22 cellular contexts compared by ENCODE assay signal in genomic region chr4:48410812-48411211, GRCh38.
"Had no signal": no experiment of that assay in that cellular context is flagged by ENCODE, and none has a peak within 500 bp of the region (broad histone marks: within the 10 kb centered on the region; RNA-seq: fewer than 3 reads in every experiment).

No MANE protein-coding gene starts in this region.

- H3K4me3 Mint-ChIP-seq: memory B cell; mesothelial cell of epicardium; natural killer cell; stimulated activated memory B cell treated with anti-CD40 and anti-IgM and Interleukin-4, amounts not matched to agents 10 μg/mL and 1 μg/mL and 100 μg/mL, for 72 hours; stimulated activated naive CD8-positive, alpha-beta T cell treated with anti-CD3 and anti-CD28 coated beads, Interleukin-15, Interleukin-2, amounts not matched to agents 100 ng/mL and 50 ng/mL, for 24 hours had no signal

- H3K4me1 ChIP-seq: colonic mucosa, lower lobe of right lung, spleen, tibial artery, upper lobe of left lung, vagina had no signal

- H3K4me1 Mint-ChIP-seq: stimulated activated memory B cell treated with anti-CD40 and anti-IgM and Interleukin-4, amounts not matched to agents 10 μg/mL and 1 μg/mL and 100 μg/mL, for 72 hours had no signal

- H3K36me3 Mint-ChIP-seq: natural killer cell had no signal

- H3K9me3 ChIP-seq: colonic mucosa, heart left ventricle, lower lobe of right lung, neutrophil, spleen, tibial artery, upper lobe of left lung, vagina had no signal

- H3K4me3 ChIP-seq: colonic mucosa, heart left ventricle, lower lobe of right lung, spleen, tibial artery, upper lobe of left lung, vagina had no signal

- H3K27me3 ChIP-seq: colonic mucosa, heart left ventricle, neutrophil, spleen, tibial artery, upper lobe of left lung, vagina had no signal

- H3K9me3 Mint-ChIP-seq: memory B cell; natural killer cell; stimulated activated memory B cell treated with anti-CD40 and anti-IgM and Interleukin-4, amounts not matched to agents 10 μg/mL and 1 μg/mL and 100 μg/mL, for 72 hours; stimulated activated naive CD8-positive, alpha-beta T cell treated with anti-CD3 and anti-CD28 coated beads, Interleukin-15, Interleukin-2, amounts not matched to agents 100 ng/mL and 50 ng/mL, for 24 hours had no signal

- DNase-seq: colonic mucosa; dermis blood vessel endothelial cell; effector CD4-positive, alpha-beta T cell; foreskin melanocyte; heart left ventricle; hippocampal formation; lower lobe of right lung; natural killer cell; spleen; stimulated activated CD4-positive, alpha-beta T cell treated with anti-CD3 and anti-CD28 coated beads, Interleukin-15, amount 100 ng/mL, for 24 hours; stimulated activated CD4-positive, alpha-beta T cell treated with anti-CD3 and anti-CD28 coated beads, Interleukin-1b, Interleukin-23, amount 100 ng/mL, for 48 hours; stimulated activated CD4-positive, alpha-beta T cell treated with anti-CD3 and anti-CD28 coated beads, Interleukin-4, amount 100 ng/mL, for 24 hours; tibial artery; upper lobe of left lung had no signal

- ATAC-seq: heart left ventricle; left lobe of liver; lower lobe of right lung; natural killer cell; sciatic nerve; stimulated activated memory B cell treated with anti-CD40 and anti-IgM and Interleukin-4, amounts not matched to agents 10 μg/mL and 1 μg/mL and 100 μg/mL, for 72 hours had no signal

- H3K36me3 ChIP-seq: colonic mucosa had no signal

- H3K27ac Mint-ChIP-seq: memory B cell; mesothelial cell of epicardium; stimulated activated memory B cell treated with anti-CD40 and anti-IgM and Interleukin-4, amounts not matched to agents 10 μg/mL and 1 μg/mL and 100 μg/mL, for 72 hours; stimulated activated naive CD8-positive, alpha-beta T cell treated with anti-CD3 and anti-CD28 coated beads, Interleukin-15, Interleukin-2, amounts not matched to agents 100 ng/mL and 50 ng/mL, for 24 hours had no signal

- H3K27ac ChIP-seq: colonic mucosa, heart left ventricle, lower lobe of right lung, neutrophil, spleen, tibial artery, upper lobe of left lung, vagina had no signal

- H3K27me3 Mint-ChIP-seq: memory B cell; stimulated activated memory B cell treated with anti-CD40 and anti-IgM and Interleukin-4, amounts not matched to agents 10 μg/mL and 1 μg/mL and 100 μg/mL, for 72 hours; stimulated activated naive CD8-positive, alpha-beta T cell treated with anti-CD3 and anti-CD28 coated beads, Interleukin-15, Interleukin-2, amounts not matched to agents 100 ng/mL and 50 ng/mL, for 24 hours had no signal
